ENCODE assay signal across 1 cellular context in genomic region chr19:14472202-14472961, GRCh38.
A peak's percentile ranks its signal among the peaks of the same experiment; 100 is the strongest.
TF ChIP-seq lines count a peak whose summit lies in the region.

No MANE protein-coding gene starts in this region.

TF ChIP-seq in K562, 482 proteins besides CTCF, POLR2A, EP300 and RAD21 (continued from another document and continues in another):
- TF ChIP-seq, protein P1, sequence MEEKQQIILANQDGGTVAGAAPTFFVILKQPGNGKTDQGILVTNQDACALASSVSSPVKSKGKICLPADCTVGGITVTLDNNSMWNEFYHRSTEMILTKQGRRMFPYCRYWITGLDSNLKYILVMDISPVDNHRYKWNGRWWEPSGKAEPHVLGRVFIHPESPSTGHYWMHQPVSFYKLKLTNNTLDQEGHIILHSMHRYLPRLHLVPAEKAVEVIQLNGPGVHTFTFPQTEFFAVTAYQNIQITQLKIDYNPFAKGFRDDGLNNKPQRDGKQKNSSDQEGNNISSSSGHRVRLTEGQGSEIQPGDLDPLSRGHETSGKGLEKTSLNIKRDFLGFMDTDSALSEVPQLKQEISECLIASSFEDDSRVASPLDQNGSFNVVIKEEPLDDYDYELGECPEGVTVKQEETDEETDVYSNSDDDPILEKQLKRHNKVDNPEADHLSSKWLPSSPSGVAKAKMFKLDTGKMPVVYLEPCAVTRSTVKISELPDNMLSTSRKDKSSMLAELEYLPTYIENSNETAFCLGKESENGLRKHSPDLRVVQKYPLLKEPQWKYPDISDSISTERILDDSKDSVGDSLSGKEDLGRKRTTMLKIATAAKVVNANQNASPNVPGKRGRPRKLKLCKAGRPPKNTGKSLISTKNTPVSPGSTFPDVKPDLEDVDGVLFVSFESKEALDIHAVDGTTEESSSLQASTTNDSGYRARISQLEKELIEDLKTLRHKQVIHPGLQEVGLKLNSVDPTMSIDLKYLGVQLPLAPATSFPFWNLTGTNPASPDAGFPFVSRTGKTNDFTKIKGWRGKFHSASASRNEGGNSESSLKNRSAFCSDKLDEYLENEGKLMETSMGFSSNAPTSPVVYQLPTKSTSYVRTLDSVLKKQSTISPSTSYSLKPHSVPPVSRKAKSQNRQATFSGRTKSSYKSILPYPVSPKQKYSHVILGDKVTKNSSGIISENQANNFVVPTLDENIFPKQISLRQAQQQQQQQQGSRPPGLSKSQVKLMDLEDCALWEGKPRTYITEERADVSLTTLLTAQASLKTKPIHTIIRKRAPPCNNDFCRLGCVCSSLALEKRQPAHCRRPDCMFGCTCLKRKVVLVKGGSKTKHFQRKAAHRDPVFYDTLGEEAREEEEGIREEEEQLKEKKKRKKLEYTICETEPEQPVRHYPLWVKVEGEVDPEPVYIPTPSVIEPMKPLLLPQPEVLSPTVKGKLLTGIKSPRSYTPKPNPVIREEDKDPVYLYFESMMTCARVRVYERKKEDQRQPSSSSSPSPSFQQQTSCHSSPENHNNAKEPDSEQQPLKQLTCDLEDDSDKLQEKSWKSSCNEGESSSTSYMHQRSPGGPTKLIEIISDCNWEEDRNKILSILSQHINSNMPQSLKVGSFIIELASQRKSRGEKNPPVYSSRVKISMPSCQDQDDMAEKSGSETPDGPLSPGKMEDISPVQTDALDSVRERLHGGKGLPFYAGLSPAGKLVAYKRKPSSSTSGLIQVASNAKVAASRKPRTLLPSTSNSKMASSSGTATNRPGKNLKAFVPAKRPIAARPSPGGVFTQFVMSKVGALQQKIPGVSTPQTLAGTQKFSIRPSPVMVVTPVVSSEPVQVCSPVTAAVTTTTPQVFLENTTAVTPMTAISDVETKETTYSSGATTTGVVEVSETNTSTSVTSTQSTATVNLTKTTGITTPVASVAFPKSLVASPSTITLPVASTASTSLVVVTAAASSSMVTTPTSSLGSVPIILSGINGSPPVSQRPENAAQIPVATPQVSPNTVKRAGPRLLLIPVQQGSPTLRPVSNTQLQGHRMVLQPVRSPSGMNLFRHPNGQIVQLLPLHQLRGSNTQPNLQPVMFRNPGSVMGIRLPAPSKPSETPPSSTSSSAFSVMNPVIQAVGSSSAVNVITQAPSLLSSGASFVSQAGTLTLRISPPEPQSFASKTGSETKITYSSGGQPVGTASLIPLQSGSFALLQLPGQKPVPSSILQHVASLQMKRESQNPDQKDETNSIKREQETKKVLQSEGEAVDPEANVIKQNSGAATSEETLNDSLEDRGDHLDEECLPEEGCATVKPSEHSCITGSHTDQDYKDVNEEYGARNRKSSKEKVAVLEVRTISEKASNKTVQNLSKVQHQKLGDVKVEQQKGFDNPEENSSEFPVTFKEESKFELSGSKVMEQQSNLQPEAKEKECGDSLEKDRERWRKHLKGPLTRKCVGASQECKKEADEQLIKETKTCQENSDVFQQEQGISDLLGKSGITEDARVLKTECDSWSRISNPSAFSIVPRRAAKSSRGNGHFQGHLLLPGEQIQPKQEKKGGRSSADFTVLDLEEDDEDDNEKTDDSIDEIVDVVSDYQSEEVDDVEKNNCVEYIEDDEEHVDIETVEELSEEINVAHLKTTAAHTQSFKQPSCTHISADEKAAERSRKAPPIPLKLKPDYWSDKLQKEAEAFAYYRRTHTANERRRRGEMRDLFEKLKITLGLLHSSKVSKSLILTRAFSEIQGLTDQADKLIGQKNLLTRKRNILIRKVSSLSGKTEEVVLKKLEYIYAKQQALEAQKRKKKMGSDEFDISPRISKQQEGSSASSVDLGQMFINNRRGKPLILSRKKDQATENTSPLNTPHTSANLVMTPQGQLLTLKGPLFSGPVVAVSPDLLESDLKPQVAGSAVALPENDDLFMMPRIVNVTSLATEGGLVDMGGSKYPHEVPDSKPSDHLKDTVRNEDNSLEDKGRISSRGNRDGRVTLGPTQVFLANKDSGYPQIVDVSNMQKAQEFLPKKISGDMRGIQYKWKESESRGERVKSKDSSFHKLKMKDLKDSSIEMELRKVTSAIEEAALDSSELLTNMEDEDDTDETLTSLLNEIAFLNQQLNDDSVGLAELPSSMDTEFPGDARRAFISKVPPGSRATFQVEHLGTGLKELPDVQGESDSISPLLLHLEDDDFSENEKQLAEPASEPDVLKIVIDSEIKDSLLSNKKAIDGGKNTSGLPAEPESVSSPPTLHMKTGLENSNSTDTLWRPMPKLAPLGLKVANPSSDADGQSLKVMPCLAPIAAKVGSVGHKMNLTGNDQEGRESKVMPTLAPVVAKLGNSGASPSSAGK (IDR thresholded peaks at IDR 0.05), result peak; percentile 85
- TF ChIP-seq ZNF146 (CRISPR knock-in tag; IDR thresholded peaks at IDR 0.05; ENCODE audit: unreplicated experiment) (no peak), ZNF696 (CRISPR knock-in tag; conservative IDR thresholded peaks at IDR 0.05) (no peak), ZNF24 (IDR thresholded peaks at IDR 0.05) (no peak), ZFP1 (CRISPR knock-in tag; IDR thresholded peaks at IDR 0.05) (no peak), SIN3B (IDR thresholded peaks at IDR 0.05; ENCODE audit: low read depth) (peak; percentile 27; the same call in 1 of the 2 replicates), ZNF175 (CRISPR knock-in tag; IDR thresholded peaks at IDR 0.05; ENCODE audit: low read depth) (no peak), XRCC3 (IDR thresholded peaks at IDR 0.05) (no peak), RBFOX2 (IDR thresholded peaks at IDR 0.05; ENCODE audit: low read depth, low read length) (peak; percentile 62), TARDBP (IDR thresholded peaks at IDR 0.05) (peak; percentile 27; the same call in 1 of the 2 replicates), KAT2B (IDR thresholded peaks at IDR 0.05; ENCODE audit: low read depth, low read length) (no peak), PPARD (CRISPR knock-in tag; IDR thresholded peaks at IDR 0.05) (no peak), SUPT5H (IDR thresholded peaks at IDR 0.05) (no peak; the same call in 1 of the 2 replicates), PRMT5 (CRISPR knock-in tag; IDR thresholded peaks at IDR 0.05) (no peak), ZFP30 (CRISPR knock-in tag; IDR thresholded peaks at IDR 0.05; ENCODE audit: borderline replicate concordance) (no peak), MLX (CRISPR knock-in tag; conservative IDR thresholded peaks at IDR 0.05) (no peak), SMAD3 (CRISPR knock-in tag; conservative IDR thresholded peaks at IDR 0.05) (no peak), DACH1 (IDR thresholded peaks at IDR 0.05; ENCODE audit: partially characterized antibody) (no peak), MEIS2 (IDR thresholded peaks at IDR 0.05; ENCODE audit: partially characterized antibody) (no peak), ZNF764 (CRISPR knock-in tag; IDR thresholded peaks at IDR 0.05; ENCODE audit: low read depth) (no peak), PCBP1 (IDR thresholded peaks at IDR 0.05; ENCODE audit: low read depth, low read length, poor library complexity, severe bottlenecking) (peak; percentile 76), BACH1 (tag; IDR thresholded peaks at IDR 0.05) (no peak), KLF10 (CRISPR knock-in tag; IDR thresholded peaks at IDR 0.05) (no peak), CREM (IDR thresholded peaks at IDR 0.05; ENCODE audit: low read depth) (peak; percentile 64; the same call in 1 of the 2 replicates), ZBTB26 (CRISPR knock-in tag; IDR thresholded peaks at IDR 0.05) (no peak), SMC3 (conservative IDR thresholded peaks at IDR 0.05; ENCODE audit: insufficient read depth, low read depth, low read length) (peak; percentile 53; the same call in 1 of the 2 replicates), ELF2 (CRISPR knock-in tag; IDR thresholded peaks at IDR 0.05) (no peak), ZNF140 (CRISPR knock-in tag; IDR thresholded peaks at IDR 0.05) (no peak), GATA2 (CRISPR knock-in tag; IDR thresholded peaks at IDR 0.05) (no peak), ZNF239 (CRISPR knock-in tag; IDR thresholded peaks at IDR 0.05) (no peak), STAG1 (CRISPR knock-in tag; IDR thresholded peaks at IDR 0.05; ENCODE audit: borderline replicate concordance) (0 out of 2 replicates have a peak, but pooled peaks have one; percentile 24), CREBBP (IDR thresholded peaks at IDR 0.05; ENCODE audit: low read depth, low read length) (no peak), ZNF561 (CRISPR knock-in tag; conservative IDR thresholded peaks at IDR 0.05) (no peak), ZNF707 (CRISPR knock-in tag; conservative IDR thresholded peaks at IDR 0.05) (no peak), ZNF282 (CRISPR knock-in tag; IDR thresholded peaks at IDR 0.05) (no peak), CEBPZ (IDR thresholded peaks at IDR 0.05; ENCODE audit: borderline replicate concordance, low read depth, low read length) (no peak), SIX5 (IDR thresholded peaks at IDR 0.05; ENCODE audit: borderline replicate concordance in 1 of 2, insufficient read depth in 1 of 2, low read depth in 1 of 2, low read length in 2 of 2) (no peak)
- TF ChIP-seq, protein P2, sequence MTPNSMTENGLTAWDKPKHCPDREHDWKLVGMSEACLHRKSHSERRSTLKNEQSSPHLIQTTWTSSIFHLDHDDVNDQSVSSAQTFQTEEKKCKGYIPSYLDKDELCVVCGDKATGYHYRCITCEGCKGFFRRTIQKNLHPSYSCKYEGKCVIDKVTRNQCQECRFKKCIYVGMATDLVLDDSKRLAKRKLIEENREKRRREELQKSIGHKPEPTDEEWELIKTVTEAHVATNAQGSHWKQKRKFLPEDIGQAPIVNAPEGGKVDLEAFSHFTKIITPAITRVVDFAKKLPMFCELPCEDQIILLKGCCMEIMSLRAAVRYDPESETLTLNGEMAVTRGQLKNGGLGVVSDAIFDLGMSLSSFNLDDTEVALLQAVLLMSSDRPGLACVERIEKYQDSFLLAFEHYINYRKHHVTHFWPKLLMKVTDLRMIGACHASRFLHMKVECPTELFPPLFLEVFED (CRISPR knock-in tag; conservative IDR thresholded peaks at IDR 0.05), result no peak
- TF ChIP-seq, protein P3, sequence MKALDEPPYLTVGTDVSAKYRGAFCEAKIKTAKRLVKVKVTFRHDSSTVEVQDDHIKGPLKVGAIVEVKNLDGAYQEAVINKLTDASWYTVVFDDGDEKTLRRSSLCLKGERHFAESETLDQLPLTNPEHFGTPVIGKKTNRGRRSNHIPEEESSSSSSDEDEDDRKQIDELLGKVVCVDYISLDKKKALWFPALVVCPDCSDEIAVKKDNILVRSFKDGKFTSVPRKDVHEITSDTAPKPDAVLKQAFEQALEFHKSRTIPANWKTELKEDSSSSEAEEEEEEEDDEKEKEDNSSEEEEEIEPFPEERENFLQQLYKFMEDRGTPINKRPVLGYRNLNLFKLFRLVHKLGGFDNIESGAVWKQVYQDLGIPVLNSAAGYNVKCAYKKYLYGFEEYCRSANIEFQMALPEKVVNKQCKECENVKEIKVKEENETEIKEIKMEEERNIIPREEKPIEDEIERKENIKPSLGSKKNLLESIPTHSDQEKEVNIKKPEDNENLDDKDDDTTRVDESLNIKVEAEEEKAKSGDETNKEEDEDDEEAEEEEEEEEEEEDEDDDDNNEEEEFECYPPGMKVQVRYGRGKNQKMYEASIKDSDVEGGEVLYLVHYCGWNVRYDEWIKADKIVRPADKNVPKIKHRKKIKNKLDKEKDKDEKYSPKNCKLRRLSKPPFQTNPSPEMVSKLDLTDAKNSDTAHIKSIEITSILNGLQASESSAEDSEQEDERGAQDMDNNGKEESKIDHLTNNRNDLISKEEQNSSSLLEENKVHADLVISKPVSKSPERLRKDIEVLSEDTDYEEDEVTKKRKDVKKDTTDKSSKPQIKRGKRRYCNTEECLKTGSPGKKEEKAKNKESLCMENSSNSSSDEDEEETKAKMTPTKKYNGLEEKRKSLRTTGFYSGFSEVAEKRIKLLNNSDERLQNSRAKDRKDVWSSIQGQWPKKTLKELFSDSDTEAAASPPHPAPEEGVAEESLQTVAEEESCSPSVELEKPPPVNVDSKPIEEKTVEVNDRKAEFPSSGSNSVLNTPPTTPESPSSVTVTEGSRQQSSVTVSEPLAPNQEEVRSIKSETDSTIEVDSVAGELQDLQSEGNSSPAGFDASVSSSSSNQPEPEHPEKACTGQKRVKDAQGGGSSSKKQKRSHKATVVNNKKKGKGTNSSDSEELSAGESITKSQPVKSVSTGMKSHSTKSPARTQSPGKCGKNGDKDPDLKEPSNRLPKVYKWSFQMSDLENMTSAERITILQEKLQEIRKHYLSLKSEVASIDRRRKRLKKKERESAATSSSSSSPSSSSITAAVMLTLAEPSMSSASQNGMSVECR (CRISPR knock-in tag; IDR thresholded peaks at IDR 0.05), result no peak
